In the genomic region with DNA sequence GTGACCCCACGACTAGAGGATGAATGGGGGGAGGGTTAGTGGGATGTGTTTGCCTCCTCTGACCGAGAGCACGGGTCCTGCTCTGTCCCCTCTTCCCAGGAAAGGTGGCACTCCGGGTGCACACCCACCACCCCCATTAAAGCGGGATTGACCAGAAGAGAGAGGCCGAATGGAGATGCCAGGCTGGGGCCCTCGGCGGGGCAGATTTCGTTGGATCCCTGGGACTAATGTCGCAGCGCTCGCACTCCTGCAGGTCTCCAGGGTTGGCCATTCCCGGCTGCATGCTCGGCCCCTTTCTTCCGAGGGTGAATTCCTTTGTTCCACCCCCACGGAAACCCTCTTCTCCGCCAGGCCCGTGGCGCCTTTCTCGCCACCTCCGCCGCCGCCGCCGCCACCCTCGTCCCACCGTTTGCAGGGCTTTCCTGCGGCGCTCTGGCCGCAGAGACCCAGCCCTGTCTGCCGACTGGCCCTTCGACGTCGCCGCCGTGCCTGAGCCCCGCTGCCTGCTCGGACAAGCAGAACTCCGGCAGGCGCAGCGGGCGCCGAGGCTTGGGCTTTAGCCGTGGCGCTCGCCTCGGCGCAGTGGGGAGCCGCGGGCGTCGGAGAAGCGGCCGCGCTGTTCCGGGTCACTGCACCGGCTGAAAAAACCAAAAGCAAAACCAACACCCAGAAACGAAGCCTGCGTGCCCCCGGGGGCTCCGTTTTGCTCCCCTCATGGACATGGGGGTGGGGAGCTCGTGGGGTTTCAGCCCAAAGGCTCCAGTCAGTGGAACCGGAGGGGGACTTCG, we compare ENCODE assay signal across 1 cellular context.
A peak's percentile ranks its signal among the peaks of the same experiment; 100 is the strongest.
TF ChIP-seq lines count a peak whose summit lies in the region.

No MANE protein-coding gene starts in this region.

TF ChIP-seq in endothelial cell of umbilical vein, 7 proteins besides CTCF, POLR2A, EP300 and RAD21:
- TF ChIP-seq MAX (IDR thresholded peaks at IDR 0.05; ENCODE audit: insufficient read depth, insufficient read length) = no peak
- TF ChIP-seq GATA2 (IDR thresholded peaks at IDR 0.05; ENCODE audit: insufficient read depth, insufficient read length, low read depth, low read length) = no peak
- peak; percentile 66 for TF ChIP-seq EZH2 (IDR thresholded peaks at IDR 0.05; ENCODE audit: borderline replicate concordance, low read depth, low read length, severe bottlenecking)
- TF ChIP-seq JUN (IDR thresholded peaks at IDR 0.05; ENCODE audit: borderline replicate concordance, insufficient read depth, insufficient read length, low read depth) = no peak
